In genomic region chr14:68977741-68978549, GRCh38 we compare ENCODE assay signal across 1 cellular context.
TF ChIP-seq lines count a peak whose summit lies in the region.

No MANE protein-coding gene starts in this region.

TF ChIP-seq in HepG2, 621 proteins besides CTCF, POLR2A, EP300 and RAD21 (continued from another document and continues in another):
- TF ChIP-seq ZNF749 (CRISPR knock-in tag; IDR thresholded peaks at IDR 0.05; ENCODE audit: borderline replicate concordance) (no peak), ZNF776 (CRISPR knock-in tag; IDR thresholded peaks at IDR 0.05) (no peak), UBTF (CRISPR knock-in tag; IDR thresholded peaks at IDR 0.05) (peak; percentile 69; the same call in 1 of the 2 replicates), ZMAT5 (CRISPR knock-in tag; IDR thresholded peaks at IDR 0.05; ENCODE audit: borderline replicate concordance, low read depth) (no peak), NFYB (CRISPR knock-in tag; IDR thresholded peaks at IDR 0.05) (no peak), MXI1 (IDR thresholded peaks at IDR 0.05; ENCODE audit: borderline replicate concordance, low read depth, low read length) (no peak), RARG (CRISPR knock-in tag; IDR thresholded peaks at IDR 0.05; ENCODE audit: low read depth) (no peak), ZNF350 (CRISPR knock-in tag; IDR thresholded peaks at IDR 0.05; ENCODE audit: borderline replicate concordance, low read depth) (no peak), ZNF501 (CRISPR knock-in tag; IDR thresholded peaks at IDR 0.05) (peak; percentile 52), REPIN1 (CRISPR knock-in tag; IDR thresholded peaks at IDR 0.05; ENCODE audit: borderline replicate concordance, low read depth) (no peak), ZNF33B (CRISPR knock-in tag; IDR thresholded peaks at IDR 0.05) (0 out of 2 replicates have a peak, but pooled peaks have one; percentile 47), HMGXB4 (CRISPR knock-in tag; IDR thresholded peaks at IDR 0.05; ENCODE audit: borderline replicate concordance in 1 of 2, low read depth in 1 of 2) (peak; percentile 63 to 76; a peak in 3 of 4 replicates), ERF (CRISPR knock-in tag; IDR thresholded peaks at IDR 0.05) (no peak), TRIM24 (CRISPR knock-in tag; IDR thresholded peaks at IDR 0.05) (no peak), ZNF563 (CRISPR knock-in tag; IDR thresholded peaks at IDR 0.05) (peak; percentile 14; the same call in 1 of the 2 replicates), MTF2 (CRISPR knock-in tag; IDR thresholded peaks at IDR 0.05; ENCODE audit: borderline replicate concordance) (no peak), ZNF704 (CRISPR knock-in tag; IDR thresholded peaks at IDR 0.05; ENCODE audit: borderline replicate concordance) (no peak), KLF9 (CRISPR knock-in tag; IDR thresholded peaks at IDR 0.05; ENCODE audit: low read depth) (no peak), ZBED4 (CRISPR knock-in tag; IDR thresholded peaks at IDR 0.05; ENCODE audit: borderline replicate concordance) (no peak; the same call in 1 of the 2 replicates), EEA1 (CRISPR knock-in tag; IDR thresholded peaks at IDR 0.05; ENCODE audit: borderline replicate concordance) (no peak), ZNF841 (CRISPR knock-in tag; IDR thresholded peaks at IDR 0.05; ENCODE audit: borderline replicate concordance) (no peak), ZUFSP (CRISPR knock-in tag; IDR thresholded peaks at IDR 0.05; ENCODE audit: borderline replicate concordance) (no peak), TEAD3 (CRISPR knock-in tag; optimal IDR thresholded peaks at IDR 0.05; ENCODE audit: borderline replicate concordance) (no peak), NFIB (CRISPR knock-in tag; IDR thresholded peaks at IDR 0.05; ENCODE audit: borderline replicate concordance) (no peak), CSRNP2 (CRISPR knock-in tag; conservative IDR thresholded peaks at IDR 0.05; ENCODE audit: low read depth) (no peak), SUZ12 (IDR thresholded peaks at IDR 0.05; ENCODE audit: low read depth, low read length) (no peak), PAXIP1 (CRISPR knock-in tag; conservative IDR thresholded peaks at IDR 0.05) (peak; percentile 47), ZNF577 (CRISPR knock-in tag; IDR thresholded peaks at IDR 0.05; ENCODE audit: borderline replicate concordance, low read depth) (no peak), XRCC5 (optimal IDR thresholded peaks at IDR 0.05; ENCODE audit: low read length) (no peak), ZFP82 (CRISPR knock-in tag; IDR thresholded peaks at IDR 0.05; ENCODE audit: borderline replicate concordance) (peak; percentile 85; the same call in 1 of the 2 replicates), NFKBIZ (CRISPR knock-in tag; IDR thresholded peaks at IDR 0.05) (no peak), ZNF572 (CRISPR knock-in tag; IDR thresholded peaks at IDR 0.05) (no peak), ZNF253 (CRISPR knock-in tag; IDR thresholded peaks at IDR 0.05; ENCODE audit: borderline replicate concordance) (no peak), ZNF121 (CRISPR knock-in tag; IDR thresholded peaks at IDR 0.05) (peak; percentile 69; the same call in 1 of the 2 replicates), MED13 (CRISPR knock-in tag; IDR thresholded peaks at IDR 0.05) (no peak), RFX3 (CRISPR knock-in tag; IDR thresholded peaks at IDR 0.05) (no peak), THAP7 (CRISPR knock-in tag; IDR thresholded peaks at IDR 0.05) (no peak), HES4 (CRISPR knock-in tag; IDR thresholded peaks at IDR 0.05; ENCODE audit: borderline replicate concordance) (no peak; the same call in 1 of the 2 replicates), ZNF451 (CRISPR knock-in tag; IDR thresholded peaks at IDR 0.05) (0 out of 2 replicates have a peak, but pooled peaks have one; percentile 59), GMEB2 (CRISPR knock-in tag; IDR thresholded peaks at IDR 0.05; ENCODE audit: low read depth) (no peak), LBX2 (CRISPR knock-in tag; IDR thresholded peaks at IDR 0.05; ENCODE audit: borderline replicate concordance) (no peak), ZMAT3 (CRISPR knock-in tag; conservative IDR thresholded peaks at IDR 0.05) (no peak), ZNF780A (CRISPR knock-in tag; IDR thresholded peaks at IDR 0.05) (no peak)
